24 cellular contexts compared by ENCODE assay signal in the genomic region with DNA sequence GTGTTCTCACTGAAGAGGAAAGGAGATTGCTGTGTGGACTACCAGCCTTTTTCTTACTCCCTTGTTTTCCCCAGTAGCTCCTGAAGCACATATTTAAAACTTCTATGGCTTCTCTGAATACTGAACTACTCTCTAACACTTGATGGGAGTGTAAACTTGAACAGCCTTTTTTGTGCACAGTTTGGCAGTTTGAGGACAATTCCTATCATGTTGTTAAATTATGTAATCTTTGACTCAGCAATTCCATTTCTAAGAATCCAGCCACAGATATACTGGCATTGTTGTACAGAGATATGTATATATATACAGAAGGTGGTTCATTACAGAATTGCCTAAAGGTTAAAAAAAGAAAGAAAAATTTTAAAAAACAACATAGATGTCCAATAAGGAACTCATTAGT. TPM values are rescaled to one million over a fixed set of nuclear protein-coding genes. Genes with fewer than 3 reads are reported as not detected.
A peak's percentile ranks its signal among the peaks of the same experiment; 100 is the strongest.
DNase-seq lines count a peak whose midpoint lies in the region; ATAC-seq, FAIRE-seq and TF ChIP-seq lines count a peak whose summit lies in the region.
"Had no signal": no experiment of that assay in that cellular context is flagged by ENCODE, and none has a peak within 500 bp of the region (broad histone marks: within the 10 kb centered on the region; RNA-seq: fewer than 3 reads in every experiment).

No MANE protein-coding gene starts in this region.

- intact Hi-C loops in K562 (cut with micrococcal nuclease), result no loop called here
- intact Hi-C loops in right lobe of liver (cut with DNase I), result loop anchor here in 1 of 2 donors (10.0 kb wide), 1 partner anchor 153 kb away; no protein-coding TSS in a partner anchor

- H3K9ac ChIP-seq in GM23248 (no peak overlapping the region), K562 (ENCODE audit: insufficient read depth in 1 of 2, low read depth in 2 of 2, low read length in 2 of 2) (peak overlapping the region in 1 of 2 experiments; percentile 65; a peak in 2 of 4 replicates)
- H3K9ac ChIP-seq: SK-N-SH had no signal

- FAIRE-seq in K562 (lab: Jason Lieb, UNC), result no peak
- FAIRE-seq: D721Med, GM12892 had no signal

- CTCF ChIA-PET in K562 (lab: Yijun Ruan, JAX; ENCODE audit: low intra/inter-chr PET ratio), result no interaction called here

- H3K4me1 ChIP-seq in GM23248 (ENCODE audit: insufficient read depth) (peaks cover 31% of the 10 kb centered on the region), K562 (replicated peaks in 1 of 2; ENCODE audit: control insufficient read depth in 2 of 2, insufficient read depth in 2 of 2, low read length in 2 of 2) (peaks cover 29 to 86% of the 10 kb centered on the region in 2 experiments), neutrophil (ENCODE audit: control insufficient read depth in 1 of 2, insufficient read depth in 1 of 2, low read depth in 1 of 2, low read length in 1 of 2) (peaks cover 65 to 80% of the 10 kb centered on the region in 2 experiments), right lobe of liver (peaks cover 0 to 15% (median 0%) of the 10 kb centered on the region in 4 donors)
- H3K4me1 ChIP-seq: BE2C had no signal

- POLR2A ChIA-PET in K562 (lab: Yijun Ruan, JAX), result interaction anchor here (1.2 to 1.7 kb wide), 2 partner anchors 11 to 73 kb away, joined by 3 to 5 read pairs; no protein-coding TSS in a partner anchor

- in situ Hi-C loops in GM23248 (cut with MboI) (no loop called here), K562 (cut with MboI) (no loop called here)

- H3F3A ChIP-seq in GM23248 (ENCODE audit: insufficient read depth), result peaks cover 7% of the 10 kb centered on the region; the same call in 1 of the 2 replicates

- BruUV-seq in K562 (replicated peaks; lab: Mats Ljungman, UMichigan), result no TSS peak

- H3K27ac ChIP-seq in GM23248 (no peak overlapping the region), K562 (ENCODE audit: extremely low read depth, low read depth, low read length) (peak overlapping the region; percentile 79), neutrophil (peak overlapping the region; percentile 64), right lobe of liver (no peak overlapping the region)
- H3K27ac ChIP-seq: Peyer's patch had no signal

- H2AFZ ChIP-seq in GM23248 (no peak overlapping the region), K562 (ENCODE audit: low read depth, low read length) (peak overlapping the region; percentile 53)
- H2AFZ ChIP-seq: GM23338 had no signal

- no peaks in the 10 kb centered on the region for H4K20me1 ChIP-seq in GM23248 (ENCODE audit: insufficient read depth)
- no peaks in the 10 kb centered on the region for H4K20me1 ChIP-seq in K562 (replicated peaks; ENCODE audit: control insufficient read depth, insufficient read depth, low read length)

- TF ChIP-seq RAD21 in K562 (CRISPR knock-in tag; conservative IDR thresholded peaks at IDR 0.05 in 1 of 2, IDR thresholded peaks at IDR 0.05 in 1 of 2), result no peak

- H3K27me3 ChIP-seq in GM23248 (replicated peaks; ENCODE audit: insufficient read depth) (no peaks in the 10 kb centered on the region), K562 (ENCODE audit: control insufficient read depth in 2 of 2, insufficient read depth in 2 of 2, low read length in 2 of 2) (no peaks in the 10 kb centered on the region), neutrophil (no peaks in the 10 kb centered on the region), right lobe of liver (no peaks in the 10 kb centered on the region)
- H3K27me3 ChIP-seq: BE2C, Peyer's patch had no signal

- no peak overlapping the region for H3K4me2 ChIP-seq in GM23248 (ENCODE audit: unreplicated experiment)
- peak overlapping the region; percentile 57; the same call in 1 of the 2 replicates for H3K4me2 ChIP-seq in K562 (ENCODE audit: insufficient read depth, low read length)
- H3K4me2 ChIP-seq: GM23338, SK-N-SH had no signal

- H3K9me2 ChIP-seq in GM23248 (ENCODE audit: insufficient read depth), result no peaks in the 10 kb centered on the region
- H3K9me2 ChIP-seq: SK-N-SH had no signal

- peak; percentile 92 for TF ChIP-seq EP300 in K562 (IDR thresholded peaks at IDR 0.05; ENCODE audit: low read length)

- H3K36me3 ChIP-seq in GM23248 (ENCODE audit: low read depth) (no peaks in the 10 kb centered on the region), K562 (ENCODE audit: control insufficient read depth, insufficient read depth, low read length) (no peaks in the 10 kb centered on the region), neutrophil (no peaks in the 10 kb centered on the region), right lobe of liver (no peaks in the 10 kb centered on the region)
- H3K36me3 ChIP-seq: BE2C, Peyer's patch had no signal

- TF ChIP-seq CTCF in K562 (IDR thresholded peaks at IDR 0.05 in 2 of 3, conservative IDR thresholded peaks at IDR 0.05 in 1 of 3; ENCODE audit: insufficient read depth in 2 of 3, low read depth in 1 of 3, low read length in 3 of 3) (no peak), neutrophil (IDR thresholded peaks at IDR 0.05) (no peak), right lobe of liver (IDR thresholded peaks at IDR 0.05) (no peak)

- H3K4me3 ChIP-seq in GM23248, result no peak overlapping the region
- H3K4me3 ChIP-seq in K562, result no peak overlapping the region
- no peak overlapping the region for H3K4me3 ChIP-seq in neutrophil (ENCODE audit: low read depth in 1 of 2, low read length in 1 of 2)
- no peak overlapping the region for H3K4me3 ChIP-seq in right lobe of liver
- H3K4me3 ChIP-seq: GM23338, Peyer's patch had no signal

- ATAC-seq in K562 (peak; percentile 4; the same call in 1 of the 3 replicates), right lobe of liver (no peak), HG02623 (IDR thresholded peaks at IDR 0.05; ENCODE audit: unreplicated experiment) (no peak)
- ATAC-seq: CD8-positive, alpha-beta T cell; GM23338; HCT116; Right ventricle myocardium inferior had no signal

- DNase-seq in GM23248 (peak; percentile 37), NCI-H226 (peak; percentile 22), K562 (ENCODE audit: extremely low read depth in 1 of 4, low spot score in 3 of 4) (peak in 1 of 4 experiments; percentile 63), iPS-NIHi7 (ENCODE audit: extremely low spot score) (no peak), right lobe of liver (no peak)
- DNase-seq: BE2C; CD8-positive, alpha-beta T cell; DND-41; GDM1; KBM-7; NCI-H1417; NCI-H187 treated with DMSO at 0.1 percent for 48 hours; NCI-H446; NCI-H69; Peyer's patch; SK-N-SH; T-helper 1 cell had no signal

- H3K9me3 ChIP-seq in GM23248 (ENCODE audit: low read depth) (no peaks in the 10 kb centered on the region), K562 (replicated peaks; ENCODE audit: control insufficient read depth, insufficient read depth, low read depth, low read length) (no peaks in the 10 kb centered on the region), neutrophil (no peaks in the 10 kb centered on the region), right lobe of liver (no peaks in the 10 kb centered on the region)
- H3K9me3 ChIP-seq: BE2C, Peyer's patch, SK-N-SH had no signal

- H3K79me2 ChIP-seq in GM23248 (ENCODE audit: insufficient read depth) (no peaks in the 10 kb centered on the region), K562 (ENCODE audit: control insufficient read depth, insufficient read depth, low read length) (peaks cover 7% of the 10 kb centered on the region; the same call in 1 of the 3 replicates)

- H3K9me1 ChIP-seq in K562 (ENCODE audit: control insufficient read depth, insufficient read depth, low read length), result no peaks in the 10 kb centered on the region

- no peak for TF ChIP-seq POLR2A in K562 (conservative IDR thresholded peaks at IDR 0.05)
- TF ChIP-seq POLR2A in right lobe of liver (IDR thresholded peaks at IDR 0.05), result no peak

TF ChIP-seq in K562, 482 proteins besides CTCF, POLR2A, EP300 and RAD21 (continues in another document):
- TF ChIP-seq EP400 (IDR thresholded peaks at IDR 0.05) (peak; percentile 27; the same call in 1 of the 2 replicates), FOS (IDR thresholded peaks at IDR 0.05; ENCODE audit: extremely low read depth, insufficient read length) (no peak), POLR2H (tag; IDR thresholded peaks at IDR 0.05; ENCODE audit: low read depth) (0 out of 2 replicates have a peak, but pooled peaks have one; percentile 10), ARID1B (IDR thresholded peaks at IDR 0.05) (peak; percentile 79), TCF3 (CRISPR knock-in tag; IDR thresholded peaks at IDR 0.05) (peak; percentile 37; the same call in 1 of the 2 replicates), KDM5B (IDR thresholded peaks at IDR 0.05; ENCODE audit: insufficient replicate concordance, low read depth, low read length) (no peak), ATF7 (IDR thresholded peaks at IDR 0.05) (0 out of 2 replicates have a peak, but pooled peaks have one; percentile 66), CBFA2T3 (IDR thresholded peaks at IDR 0.05) (peak; percentile 46), ZNF316 (IDR thresholded peaks at IDR 0.05) (peak; percentile 97)
- TF ChIP-seq, protein P1, sequence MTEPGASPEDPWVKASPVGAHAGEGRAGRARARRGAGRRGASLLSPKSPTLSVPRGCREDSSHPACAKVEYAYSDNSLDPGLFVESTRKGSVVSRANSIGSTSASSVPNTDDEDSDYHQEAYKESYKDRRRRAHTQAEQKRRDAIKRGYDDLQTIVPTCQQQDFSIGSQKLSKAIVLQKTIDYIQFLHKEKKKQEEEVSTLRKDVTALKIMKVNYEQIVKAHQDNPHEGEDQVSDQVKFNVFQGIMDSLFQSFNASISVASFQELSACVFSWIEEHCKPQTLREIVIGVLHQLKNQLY (CRISPR knock-in tag; conservative IDR thresholded peaks at IDR 0.05), result no peak

RNA-seq across cellular contexts. Expression of a gene that starts 47.1 kb away (rescaled TPM):
- total RNA-seq in GM23248 (2014; rRNA removed; shearing (Covaris generic)), result 15.0 and 24.0 TPM in 2 replicates
- 19.4 and 20.1 TPM in 2 replicates for polyA plus RNA-seq in GM23248 (2016; fragmentation: Nextera tagmentation; extraction: Ambion mirVana)
- 50.8 and 171 TPM in 2 replicates for total RNA-seq in K562 (2011; cell fraction: chromatin; rRNA removed; ENCODE audit: low replicate concordance)
- 21.7 and 26.6 TPM in 2 replicates for total RNA-seq in K562 (2011; cell fraction: nucleolus; rRNA removed)
- total RNA-seq in K562 (2011; cell fraction: nucleoplasm; rRNA removed), result 72.6 and 106 TPM in 2 replicates
- total RNA-seq in K562 (2014; rRNA removed), result 33.0 and 34.4 TPM in 2 replicates
- total RNA-seq in K562 (2014; rRNA removed; fragmentation: Illumina TruSeq; extraction: Trizol), result 57.1 and 62.6 TPM in 2 replicates
- total RNA-seq in K562 (2015; rRNA removed; fragmentation: Illumina TruSeq; extraction: Trizol), result 51.5 and 55.1 TPM in 2 replicates
- total RNA-seq in K562 (2021), result 47.4 and 47.8 TPM in 2 replicates
- 61.6 and 99.5 TPM in 2 replicates for polyA plus RNA-seq in K562 (2011; rRNA removed)
- polyA plus RNA-seq in K562 (2011; cell fraction: cytosol; rRNA removed), result 16.1 and 24.9 TPM in 2 replicates
- 39.1 and 51.7 TPM in 2 replicates for polyA plus RNA-seq in K562 (2011; cell fraction: nucleus; rRNA removed)
- polyA plus RNA-seq in K562 (2012), result 32.5 and 74.9 TPM in 2 replicates
- 41.9 and 43.1 TPM in 2 replicates for polyA plus RNA-seq in K562 (2014; fragmentation: Illumina TruSeq; extraction: Trizol)
- polyA plus RNA-seq in K562 (2014; fragmentation: Nextera tagmentation; extraction: Ambion mirVana), result 100 to 1,000 TPM; 108 to 110 TPM
- polyA plus RNA-seq in K562 (2014; rRNA removed), result 47.3 and 48.0 TPM in 2 replicates
- polyA minus RNA-seq in K562 (2011; rRNA and poly(A)+ RNA removed), result 67.8 and 85.7 TPM in 2 replicates
- 20.5 and 31.8 TPM in 2 replicates for polyA minus RNA-seq in K562 (2011; cell fraction: cytosol; rRNA and poly(A)+ RNA removed)
- polyA minus RNA-seq in K562 (2011; cell fraction: nucleus; rRNA and poly(A)+ RNA removed), result 45.6 and 53.3 TPM in 2 replicates
- total RNA-seq in right lobe of liver, result 10 to 100 TPM in 1 of 6 experiments, 1 to 10 TPM in 5; 6.7 to 10.4 (median 8.9) TPM

Comparison
In these comparisons a context has a peak if more than half of its experiments do, and no peak if none do; other contexts are left out.
1. DNase-seq: peak in GM23248 (single experiment) and NCI-H226 (single experiment); none in iPS-NIHi7 (single experiment) and right lobe of liver (0 of 3).
2. H3K27ac ChIP-seq: peak in K562 (single experiment) and neutrophil (single experiment); none in GM23248 (single experiment) and right lobe of liver (0 of 3).